ENCODE assay signal across 20 cellular contexts in the genomic region with DNA sequence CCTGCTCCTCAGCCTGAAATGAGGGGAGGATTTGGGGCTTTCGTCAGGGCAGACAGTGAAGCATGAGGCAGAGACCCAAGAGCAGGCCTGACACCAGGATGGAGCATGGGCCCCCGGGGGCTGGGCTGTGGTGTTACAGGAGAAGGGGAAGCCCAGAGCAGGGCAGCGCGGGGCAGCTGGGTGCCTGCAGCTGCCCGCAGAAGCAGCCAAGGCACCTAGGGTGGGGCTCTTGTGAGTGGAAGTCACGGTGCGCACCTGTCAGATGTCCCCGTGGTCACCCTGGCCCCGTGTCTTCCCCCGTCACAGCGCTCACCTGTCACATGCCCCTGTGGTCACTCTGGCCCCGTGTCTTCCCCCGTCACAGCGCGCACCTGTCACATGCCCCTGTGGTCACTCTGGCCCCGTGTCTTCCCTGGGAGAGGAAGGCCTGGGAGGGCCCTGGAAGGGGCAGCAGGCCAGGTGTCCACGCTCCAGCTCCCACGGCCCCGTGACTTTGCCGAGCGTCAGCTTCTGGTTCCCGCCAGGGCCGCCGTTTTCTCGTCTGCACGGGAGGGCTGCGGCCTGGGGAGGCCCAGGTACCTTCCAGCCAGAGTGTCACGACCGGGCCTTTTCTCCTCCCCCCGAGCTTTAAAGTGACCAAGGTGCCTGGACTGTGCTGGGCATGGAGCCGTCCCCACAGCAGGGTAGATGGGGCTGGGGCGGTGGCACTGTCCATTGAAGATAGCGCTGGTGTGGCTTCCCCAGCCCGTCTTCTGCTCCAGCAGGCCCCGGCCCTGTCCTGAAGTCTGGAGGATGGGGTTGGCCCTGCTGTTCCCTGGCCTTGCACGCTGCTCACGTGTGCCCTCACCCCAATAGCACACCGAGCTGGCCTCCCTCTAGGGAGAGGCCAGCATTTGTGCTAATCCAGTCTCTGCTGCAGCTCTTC. TPM values are rescaled to one million over a fixed set of nuclear protein-coding genes. Genes with fewer than 3 reads are reported as not detected.
DNase-seq lines count a peak whose midpoint lies in the region; ATAC-seq, FAIRE-seq and TF ChIP-seq lines count a peak whose summit lies in the region.
"Had no signal": no experiment of that assay in that cellular context is flagged by ENCODE, and none has a peak within 500 bp of the region (broad histone marks: within the 10 kb centered on the region; RNA-seq: fewer than 3 reads in every experiment).

No MANE protein-coding gene starts in this region.

- in situ Hi-C loops in K562 (cut with MboI): no loop called here

- no peak for FAIRE-seq in K562 (lab: Jason Lieb, UNC)
- FAIRE-seq: D721Med, G401.6, GM12892, GM19239 had no signal

- 0 out of 3 replicates have a peak, but pooled peaks cover under 1% of the 10 kb centered on the region for H3K79me2 ChIP-seq in K562 (ENCODE audit: control insufficient read depth, insufficient read depth, low read length)

- TF ChIP-seq CTCF in K562 (IDR thresholded peaks at IDR 0.05 in 2 of 3, conservative IDR thresholded peaks at IDR 0.05 in 1 of 3; ENCODE audit: insufficient read depth in 2 of 3, low read depth in 1 of 3, low read length in 3 of 3) (no peak), tibial artery (IDR thresholded peaks at IDR 0.05) (no peak)

- no peak overlapping the region for H2AFZ ChIP-seq in K562 (ENCODE audit: low read depth, low read length)

- TF ChIP-seq EP300 in K562 (IDR thresholded peaks at IDR 0.05; ENCODE audit: low read length): no peak

- POLR2A ChIA-PET in K562 (lab: Yijun Ruan, JAX): interaction anchor here (0.6 to 5.2 kb wide), 7 partner anchors 9 to 523 kb away, joined by 3 to 28 read pairs (median 4); partner anchors contain the start of genes ARFGAP1 and COL20A1

- peaks cover 77% of the 10 kb centered on the region for H3K36me3 ChIP-seq in KOPT-K1 (ENCODE audit: insufficient read depth, low read length)
- peaks cover 82% of the 10 kb centered on the region; the same call in 2 of the 3 replicates for H3K36me3 ChIP-seq in K562 (ENCODE audit: control insufficient read depth, insufficient read depth, low read length)
- H3K36me3 ChIP-seq in tibial artery: peaks cover 55 to 99% (median 90%) of the 10 kb centered on the region in 3 donors

- DNase-seq in Right ventricle myocardium inferior (ENCODE audit: missing footprints): peak; percentile 28
- no peak for DNase-seq in Right ventricle myocardium superior
- no peak for DNase-seq in K562 (ENCODE audit: extremely low read depth in 1 of 4, low spot score in 3 of 4)
- no peak for DNase-seq in tibial artery
- DNase-seq: AML-193, DMS153, DMS79 treated with DMSO at 0.1 percent for 48 hours, EL, GOT3 had no signal

- TF ChIP-seq RAD21 in K562 (CRISPR knock-in tag; conservative IDR thresholded peaks at IDR 0.05 in 1 of 2, IDR thresholded peaks at IDR 0.05 in 1 of 2): no peak

- ATAC-seq in Right ventricle myocardium inferior (no peak), Right ventricle myocardium superior (ENCODE audit: poor library complexity) (no peak), K562 (no peak), HG03025 (IDR thresholded peaks at IDR 0.05; ENCODE audit: low FRiP score, unreplicated experiment) (no peak), GM18873 (IDR thresholded peaks at IDR 0.05; ENCODE audit: low FRiP score, unreplicated experiment) (no peak)

- H3K27ac ChIP-seq in KOPT-K1 (ENCODE audit: low read depth, low read length, poor library complexity, severe bottlenecking) (peak overlapping the region; percentile 97), K562 (ENCODE audit: extremely low read depth, low read depth, low read length) (no peak overlapping the region), tibial artery (no peak overlapping the region)
- H3K27ac ChIP-seq: C4-2B had no signal

- BruUV-seq in K562 (replicated peaks; lab: Mats Ljungman, UMichigan): no TSS peak

- intact Hi-C loops in Right ventricle myocardium inferior (cut with DNase I): no loop called here
- intact Hi-C loops in Right ventricle myocardium superior (cut with DNase I): no loop called here
- intact Hi-C loops in K562 (cut with micrococcal nuclease): no loop called here
- intact Hi-C loops in tibial artery (cut with DNase I; ENCODE audit: low total_unique reads): no loop called here

- no peak overlapping the region for H3K4me2 ChIP-seq in K562 (ENCODE audit: insufficient read depth, low read length)

- 95% methylated on average over 26 of the region's 38 CpGs for WGBS in K562 (ENCODE audit: insufficient coverage, low coverage, missing lambda C conversion rate)

- CTCF ChIA-PET in K562 (lab: Yijun Ruan, JAX; ENCODE audit: low intra/inter-chr PET ratio): no interaction called here

- H3K9me3 ChIP-seq in KOPT-K1 (ENCODE audit: insufficient read depth, low read length, poor library complexity, severe bottlenecking): no peaks in the 10 kb centered on the region
- no peaks in the 10 kb centered on the region for H3K9me3 ChIP-seq in K562 (replicated peaks; ENCODE audit: control insufficient read depth, insufficient read depth, low read depth, low read length)
- no peaks in the 10 kb centered on the region for H3K9me3 ChIP-seq in tibial artery

- no peak overlapping the region for H3K9ac ChIP-seq in K562 (ENCODE audit: insufficient read depth in 1 of 2, low read depth in 2 of 2, low read length in 2 of 2)

- H3K27me3 ChIP-seq in K562 (ENCODE audit: control insufficient read depth in 2 of 2, insufficient read depth in 2 of 2, low read length in 2 of 2): no peaks in the 10 kb centered on the region
- no peaks in the 10 kb centered on the region for H3K27me3 ChIP-seq in tibial artery

- TF ChIP-seq POLR2A in K562 (conservative IDR thresholded peaks at IDR 0.05): no peak

- H4K20me1 ChIP-seq in K562 (replicated peaks; ENCODE audit: control insufficient read depth, insufficient read depth, low read length): no peaks in the 10 kb centered on the region; the same call in 1 of the 2 replicates

- H3K4me1 ChIP-seq in K562 (replicated peaks in 1 of 2; ENCODE audit: control insufficient read depth in 2 of 2, insufficient read depth in 2 of 2, low read length in 2 of 2) (peaks cover 0 to 29% of the 10 kb centered on the region in 2 experiments; a peak in 2 of 5 replicates), tibial artery (no peaks in the 10 kb centered on the region)

- H3K9me1 ChIP-seq in K562 (ENCODE audit: control insufficient read depth, insufficient read depth, low read length): peaks cover 3% of the 10 kb centered on the region

- H3K4me3 ChIP-seq in K562: no peak overlapping the region
- H3K4me3 ChIP-seq in tibial artery: no peak overlapping the region

RNA-seq across cellular contexts. Expression of gene ARFGAP1, which starts 9.4 kb away (rescaled TPM):
- total RNA-seq in Right ventricle myocardium inferior (28.8 TPM), Right ventricle myocardium superior (25.3 TPM), K562 (2014; rRNA removed) (42.4 and 44.3 TPM in 2 replicates), K562 (2014; rRNA removed; fragmentation: Illumina TruSeq; extraction: Trizol) (15.7 and 17.6 TPM in 2 replicates), K562 (2015; rRNA removed; fragmentation: Illumina TruSeq; extraction: Trizol) (33.5 and 33.9 TPM in 2 replicates), K562 (2021) (85.3 and 102 TPM in 2 replicates)
- total RNA-seq in K562 (2011; cell fraction: chromatin; rRNA removed; ENCODE audit: low replicate concordance): 379 and 853 TPM in 2 replicates
- 493 and 502 TPM in 2 replicates for total RNA-seq in K562 (2011; cell fraction: nucleolus; rRNA removed)
- 305 and 355 TPM in 2 replicates for total RNA-seq in K562 (2011; cell fraction: nucleoplasm; rRNA removed)
- polyA plus RNA-seq in K562 (2011; rRNA removed) (39.1 and 89.8 TPM in 2 replicates), K562 (2014; fragmentation: Illumina TruSeq; extraction: Trizol) (24.9 and 45.2 TPM in 2 replicates), K562 (2014; fragmentation: Nextera tagmentation; extraction: Ambion mirVana) (under 1 TPM; 0.53 to 0.95 TPM), K562 (2014; rRNA removed) (54.4 and 73.2 TPM in 2 replicates)
- polyA plus RNA-seq in K562 (2011; cell fraction: cytosol; rRNA removed): 59.1 and 89.5 TPM in 2 replicates
- polyA plus RNA-seq in K562 (2011; cell fraction: nucleus; rRNA removed): 848 and 934 TPM in 2 replicates
- 64.7 and 85.4 TPM in 2 replicates for polyA plus RNA-seq in K562 (2012)
- 24.6 and 29.9 TPM in 2 replicates for polyA minus RNA-seq in K562 (2011; rRNA and poly(A)+ RNA removed)
- 33.3 and 40.3 TPM in 2 replicates for polyA minus RNA-seq in K562 (2011; cell fraction: cytosol; rRNA and poly(A)+ RNA removed)
- 103 and 183 TPM in 2 replicates for polyA minus RNA-seq in K562 (2011; cell fraction: nucleus; rRNA and poly(A)+ RNA removed)

RNA-seq across cellular contexts. Expression of gene COL20A1, which starts 11.0 kb away (rescaled TPM):
- total RNA-seq in Right ventricle myocardium inferior (not detected), Right ventricle myocardium superior (not detected), K562 (2014; rRNA removed) (not detected in 2 replicates), K562 (2014; rRNA removed; fragmentation: Illumina TruSeq; extraction: Trizol) (not detected in 2 replicates), K562 (2015; rRNA removed; fragmentation: Illumina TruSeq; extraction: Trizol) (not detected in 2 replicates), K562 (2021) (not detected in 2 replicates)
- total RNA-seq in K562 (2011; cell fraction: chromatin; rRNA removed; ENCODE audit: low replicate concordance): 0.12 and 0.19 TPM in 2 replicates
- total RNA-seq in K562 (2011; cell fraction: nucleolus; rRNA removed): 0.26 and 0.33 TPM in 2 replicates
- total RNA-seq in K562 (2011; cell fraction: nucleoplasm; rRNA removed): 0.15 TPM in 1 of 2 replicates, not detected in the other
- polyA plus RNA-seq in K562 (2011; rRNA removed) (not detected in 2 replicates), K562 (2014; fragmentation: Illumina TruSeq; extraction: Trizol) (not detected in 2 replicates), K562 (2014; fragmentation: Nextera tagmentation; extraction: Ambion mirVana) (not detected), K562 (2014; rRNA removed) (not detected in 2 replicates)
- polyA plus RNA-seq in K562 (2011; cell fraction: cytosol; rRNA removed): under 0.01 TPM in 1 of 2 replicates, not detected in the other
- polyA plus RNA-seq in K562 (2011; cell fraction: nucleus; rRNA removed): 0.06 and 0.26 TPM in 2 replicates
- 0.06 TPM in 1 of 2 replicates, not detected in the other for polyA plus RNA-seq in K562 (2012)
- not detected in 2 replicates for polyA minus RNA-seq in K562 (2011; rRNA and poly(A)+ RNA removed)
- polyA minus RNA-seq in K562 (2011; cell fraction: cytosol; rRNA and poly(A)+ RNA removed): not detected in 2 replicates
- polyA minus RNA-seq in K562 (2011; cell fraction: nucleus; rRNA and poly(A)+ RNA removed): not detected in 2 replicates
- total RNA-seq: HT1080 had no signal
- polyA plus RNA-seq: CD4-positive, alpha-beta memory T cell had no signal

RNA-seq across cellular contexts. Expression of gene NKAIN4, which starts 27.7 kb away (rescaled TPM):
- not detected for total RNA-seq in Right ventricle myocardium inferior
- total RNA-seq in Right ventricle myocardium superior: not detected
- not detected in 2 replicates for total RNA-seq in K562 (2011; cell fraction: chromatin; rRNA removed; ENCODE audit: low replicate concordance)
- not detected in 2 replicates for total RNA-seq in K562 (2011; cell fraction: nucleolus; rRNA removed)
- not detected in 2 replicates for total RNA-seq in K562 (2011; cell fraction: nucleoplasm; rRNA removed)
- not detected in 2 replicates for total RNA-seq in K562 (2014; rRNA removed)
- total RNA-seq in K562 (2014; rRNA removed; fragmentation: Illumina TruSeq; extraction: Trizol): not detected in 2 replicates
- not detected in 2 replicates for total RNA-seq in K562 (2015; rRNA removed; fragmentation: Illumina TruSeq; extraction: Trizol)
- total RNA-seq in K562 (2021): not detected in 2 replicates
- not detected in 2 replicates for polyA plus RNA-seq in K562 (2011; rRNA removed)
- not detected in 2 replicates for polyA plus RNA-seq in K562 (2011; cell fraction: cytosol; rRNA removed)
- polyA plus RNA-seq in K562 (2011; cell fraction: nucleus; rRNA removed): not detected in 2 replicates
- polyA plus RNA-seq in K562 (2012): not detected in 2 replicates
- polyA plus RNA-seq in K562 (2014; fragmentation: Illumina TruSeq; extraction: Trizol): not detected in 2 replicates
- polyA plus RNA-seq in K562 (2014; fragmentation: Nextera tagmentation; extraction: Ambion mirVana): not detected
- polyA plus RNA-seq in K562 (2014; rRNA removed): not detected in 2 replicates
- polyA minus RNA-seq in K562 (2011; rRNA and poly(A)+ RNA removed): not detected in 2 replicates
- not detected in 2 replicates for polyA minus RNA-seq in K562 (2011; cell fraction: cytosol; rRNA and poly(A)+ RNA removed)
- polyA minus RNA-seq in K562 (2011; cell fraction: nucleus; rRNA and poly(A)+ RNA removed): not detected in 2 replicates
- total RNA-seq: CD4-positive, alpha-beta memory T cell; HT1080 had no signal
- polyA plus RNA-seq: CD4-positive, alpha-beta memory T cell had no signal

RNA-seq across cellular contexts. Expression of gene BIRC7, which starts 46.3 kb away (rescaled TPM):
- not detected for total RNA-seq in Right ventricle myocardium inferior
- total RNA-seq in Right ventricle myocardium superior: 0.22 TPM
- total RNA-seq in K562 (2011; cell fraction: chromatin; rRNA removed; ENCODE audit: low replicate concordance): 0.51 and 0.74 TPM in 2 replicates
- 1.3 and 1.4 TPM in 2 replicates for total RNA-seq in K562 (2011; cell fraction: nucleolus; rRNA removed)
- 0.46 and 0.88 TPM in 2 replicates for total RNA-seq in K562 (2011; cell fraction: nucleoplasm; rRNA removed)
- total RNA-seq in K562 (2014; rRNA removed): not detected in 2 replicates
- not detected in 2 replicates for total RNA-seq in K562 (2014; rRNA removed; fragmentation: Illumina TruSeq; extraction: Trizol)
- 0.14 TPM in 1 of 2 replicates, not detected in the other for total RNA-seq in K562 (2015; rRNA removed; fragmentation: Illumina TruSeq; extraction: Trizol)
- 0.18 and 0.27 TPM in 2 replicates for total RNA-seq in K562 (2021)
- polyA plus RNA-seq in K562 (2011; rRNA removed): 0.14 and 0.24 TPM in 2 replicates
- 0.12 and 0.88 TPM in 2 replicates for polyA plus RNA-seq in K562 (2011; cell fraction: cytosol; rRNA removed)
- 1.5 and 2.8 TPM in 2 replicates for polyA plus RNA-seq in K562 (2011; cell fraction: nucleus; rRNA removed)
- polyA plus RNA-seq in K562 (2012): 0.18 and 0.68 TPM in 2 replicates
- polyA plus RNA-seq in K562 (2014; fragmentation: Illumina TruSeq; extraction: Trizol): not detected in 2 replicates
- polyA plus RNA-seq in K562 (2014; fragmentation: Nextera tagmentation; extraction: Ambion mirVana): not detected
- 0.16 and 0.19 TPM in 2 replicates for polyA plus RNA-seq in K562 (2014; rRNA removed)
- not detected in 2 replicates for polyA minus RNA-seq in K562 (2011; rRNA and poly(A)+ RNA removed)
- not detected in 2 replicates for polyA minus RNA-seq in K562 (2011; cell fraction: cytosol; rRNA and poly(A)+ RNA removed)
- 0.44 and 0.81 TPM in 2 replicates for polyA minus RNA-seq in K562 (2011; cell fraction: nucleus; rRNA and poly(A)+ RNA removed)
- total RNA-seq: CD4-positive, alpha-beta memory T cell; H9; HT1080 had no signal
- polyA plus RNA-seq: CD4-positive, alpha-beta memory T cell had no signal
